ENCODE assay signal across 6 cellular contexts in genomic region chr3:170817471-170817870, GRCh38. TPM values are rescaled to one million over a fixed set of nuclear protein-coding genes. Genes with fewer than 3 reads are reported as not detected.
DNase-seq lines count a peak whose midpoint lies in the region; ATAC-seq, FAIRE-seq and TF ChIP-seq lines count a peak whose summit lies in the region.
"Not testable (repeated sequence)": the region's sequence is repeated elsewhere in the genome, so short reads cannot be mapped to it uniquely, and the experiment has no call there.

No MANE protein-coding gene starts in this region.

- H3T11ph ChIP-seq in H9 (ENCODE audit: low read length) = not testable (repeated sequence)

- not testable (repeated sequence) for H3K23me2 ChIP-seq in H9 (ENCODE audit: insufficient read length, low read depth, low read length, poor library complexity, severe bottlenecking)

- not testable (repeated sequence) for H3K9ac ChIP-seq in H9 (ENCODE audit: extremely low read depth, insufficient read length, low read length); HUES48 (ENCODE audit: low read depth, low read length); HUES64 (ENCODE audit: low read depth, low read length); K562 (ENCODE audit: insufficient read depth in 1 of 2, low read depth in 2 of 2, low read length in 2 of 2)
- peak overlapping the region; percentile 32 for H3K9ac ChIP-seq in endodermal cell (ENCODE audit: extremely low read depth, low read length, poor library complexity, severe bottlenecking)

- not testable (repeated sequence) for H3K36me3 Mint-ChIP-seq in H9 (ENCODE audit: insufficient read depth in 1 of 3, low read depth in 3 of 3); endodermal cell (ENCODE audit: low read depth)

- no CpG with 5 or more reads among the region's 2 CpGs for WGBS in H9 (ENCODE audit: extremely low coverage, insufficient read length, low lambda C conversion rate)
- WGBS in HUES64 = 29% methylated on average over 2 of the region's 2 CpGs
- 15% methylated on average over 2 of the region's 2 CpGs for WGBS in K562 (ENCODE audit: insufficient coverage, low coverage, missing lambda C conversion rate)
- 10% methylated on average over 2 of the region's 2 CpGs; no CpG with 5 or more reads in 1 of the 2 experiments for WGBS in endodermal cell (ENCODE audit: insufficient coverage in 1 of 2, insufficient read length in 1 of 2), 2 experiments

- in situ Hi-C loops in K562 (cut with MboI) = not testable (repeated sequence)

- H3K4me3 Mint-ChIP-seq in H9 = not testable (repeated sequence)
- H3K4me3 Mint-ChIP-seq in endodermal cell = peak overlapping the region; percentile 21

- not testable (repeated sequence) for H3K9me3 Mint-ChIP-seq in H9, endodermal cell

- not testable (repeated sequence) for H3K27me3 ChIP-seq in H9 (ENCODE audit: insufficient read depth, low read length); HUES48 (ENCODE audit: control insufficient read depth, insufficient read depth, low read length); HUES64 (ENCODE audit: insufficient read depth, low read length); K562 (ENCODE audit: control insufficient read depth in 2 of 2, insufficient read depth in 2 of 2, low read length in 2 of 2); endodermal cell (ENCODE audit: control insufficient read depth, insufficient read depth, low read length, poor library complexity, severe bottlenecking)

- H3K4me2 ChIP-seq in H9 (ENCODE audit: insufficient read depth, insufficient read length, low read length); K562 (ENCODE audit: insufficient read depth, low read length): not testable (repeated sequence)

- intact Hi-C loops in K562 (cut with micrococcal nuclease) = loop anchor here (10.0 kb wide), 1 partner anchor 633 kb away; the partner anchor contains the start of gene PHC3

- H3K14ac ChIP-seq in H9 (ENCODE audit: insufficient read depth, low read length) = not testable (repeated sequence)

- CTCF ChIA-PET in K562 (lab: Yijun Ruan, JAX; ENCODE audit: low intra/inter-chr PET ratio) = not testable (repeated sequence)

- not testable (repeated sequence) for TF ChIP-seq RAD21 in K562 (CRISPR knock-in tag; conservative IDR thresholded peaks at IDR 0.05 in 1 of 2, IDR thresholded peaks at IDR 0.05 in 1 of 2)

- TF ChIP-seq EP300 in K562 (IDR thresholded peaks at IDR 0.05; ENCODE audit: low read length) = not testable (repeated sequence)

- peaks cover 12% of the 10 kb centered on the region for H3K27me3 Mint-ChIP-seq in H9 (ENCODE audit: low read depth)
- not testable (repeated sequence) for H3K27me3 Mint-ChIP-seq in endodermal cell (ENCODE audit: insufficient read depth)

- not testable (repeated sequence) for H2BK5ac ChIP-seq in H9 (ENCODE audit: insufficient read length, low read length)

- not testable (repeated sequence) for H3K9me3 ChIP-seq in H9 (ENCODE audit: control insufficient read depth, low read depth, low read length); HUES48 (ENCODE audit: control insufficient read depth, insufficient read depth, low read length); HUES64 (ENCODE audit: insufficient read depth, low read depth, low read length); K562 (replicated peaks; ENCODE audit: control insufficient read depth, insufficient read depth, low read depth, low read length); endodermal cell (ENCODE audit: control insufficient read depth, low read length)

- H3K18ac ChIP-seq in H9 (ENCODE audit: insufficient read length, low read depth, low read length) = not testable (repeated sequence)

- POLR2A ChIA-PET in K562 (lab: Yijun Ruan, JAX) = interaction anchor here (0.8 to 1.6 kb wide), 2 partner anchors 10 to 53 kb away, joined by 3 to 5 read pairs; partner anchors contain the start of gene RPL22L1

- not testable (repeated sequence) for H2AK5ac ChIP-seq in H9 (ENCODE audit: insufficient read length, low read length)

- not testable (repeated sequence) for H4K8ac ChIP-seq in H9 (replicated peaks; ENCODE audit: insufficient read length, low read depth, low read length)

- not testable (repeated sequence) for TF ChIP-seq POLR2A in K562 (conservative IDR thresholded peaks at IDR 0.05)

- DNase-seq in H9; K562 (ENCODE audit: extremely low read depth in 1 of 4, low spot score in 3 of 4): not testable (repeated sequence)
- DNase-seq in endodermal cell = peak; percentile 75

- not testable (repeated sequence) for H4K20me1 ChIP-seq in H9 (ENCODE audit: control insufficient read depth, insufficient read depth, insufficient read length); K562 (replicated peaks; ENCODE audit: control insufficient read depth, insufficient read depth, low read length)

- H3K4me1 ChIP-seq in H9 (ENCODE audit: insufficient read depth, low read length) (peaks cover 27% of the 10 kb centered on the region), HUES48 (ENCODE audit: control insufficient read depth, insufficient read depth, low read length) (peaks cover 37% of the 10 kb centered on the region), HUES64 (ENCODE audit: insufficient read depth, low read length) (peaks cover 38% of the 10 kb centered on the region), K562 (replicated peaks in 1 of 2; ENCODE audit: control insufficient read depth in 2 of 2, insufficient read depth in 2 of 2, low read length in 2 of 2) (peaks cover 18 to 23% of the 10 kb centered on the region in 2 experiments), endodermal cell (ENCODE audit: control insufficient read depth, insufficient read depth, low read length) (peaks cover 22% of the 10 kb centered on the region)

- H3K4me1 Mint-ChIP-seq in H9 = peaks cover 76 to 81% of the 10 kb centered on the region in 2 experiments
- H3K4me1 Mint-ChIP-seq in endodermal cell = peaks cover 96% of the 10 kb centered on the region

- ATAC-seq in K562 = not testable (repeated sequence)

- not testable (repeated sequence) for BruUV-seq in K562 (replicated peaks; lab: Mats Ljungman, UMichigan)

- not testable (repeated sequence) for H2BK12ac ChIP-seq in H9 (ENCODE audit: insufficient read length, low read depth, low read length)

- not testable (repeated sequence) for H3K36me3 ChIP-seq in HUES48 (ENCODE audit: control insufficient read depth, insufficient read depth, low read length); HUES64 (ENCODE audit: insufficient read depth, low read length); K562 (ENCODE audit: control insufficient read depth, insufficient read depth, low read length); endodermal cell (ENCODE audit: control insufficient read depth, insufficient read depth, low read length)

- H3K27ac ChIP-seq in H9 (ENCODE audit: insufficient read length, low read depth, low read length) (peak overlapping the region; percentile 59), HUES48 (ENCODE audit: low read depth, low read length) (peak overlapping the region; percentile 79), HUES64 (ENCODE audit: low read depth, low read length) (peak overlapping the region; percentile 16), VCaP (peak overlapping the region; percentile 31)
- H3K27ac ChIP-seq in K562 (ENCODE audit: extremely low read depth, low read depth, low read length); endodermal cell (ENCODE audit: low read depth, low read length): not testable (repeated sequence)

- not testable (repeated sequence) for TF ChIP-seq CTCF in H9 (conservative IDR thresholded peaks at IDR 0.05); VCaP (conservative IDR thresholded peaks at IDR 0.05); K562 (IDR thresholded peaks at IDR 0.05 in 2 of 3, conservative IDR thresholded peaks at IDR 0.05 in 1 of 3; ENCODE audit: insufficient read depth in 2 of 3, low read depth in 1 of 3, low read length in 3 of 3); endodermal cell (conservative IDR thresholded peaks at IDR 0.05)

- FAIRE-seq in K562 (lab: Jason Lieb, UNC) = not testable (repeated sequence)

- H2BK20ac ChIP-seq in H9 (ENCODE audit: low read depth, low read length, poor library complexity, severe bottlenecking) = not testable (repeated sequence)

- H2BK120ac ChIP-seq in H9 (ENCODE audit: low read depth, low read length, poor library complexity, severe bottlenecking) = not testable (repeated sequence)

- not testable (repeated sequence) for H4K91ac ChIP-seq in H9 (ENCODE audit: insufficient read length, low read depth, low read length)

- not testable (repeated sequence) for H3K4ac ChIP-seq in H9 (ENCODE audit: low read depth, low read length)

- not testable (repeated sequence) for H3K23ac ChIP-seq in H9 (ENCODE audit: insufficient read length, low read depth, low read length)

- not testable (repeated sequence) for H3K79me2 ChIP-seq in H9 (ENCODE audit: insufficient read depth, low read length); K562 (ENCODE audit: control insufficient read depth, insufficient read depth, low read length)

- H2BK15ac ChIP-seq in H9 (ENCODE audit: low read depth, low read length) = not testable (repeated sequence)

- H3K27ac Mint-ChIP-seq in H9 = peak overlapping the region in 1 of 3 experiments; percentile 70; a peak in 2 of 7 replicates
- H3K27ac Mint-ChIP-seq in endodermal cell = peak overlapping the region; percentile 95

- not testable (repeated sequence) for H3K4me3 ChIP-seq in HUES48 (ENCODE audit: low read depth, low read length); HUES64 (ENCODE audit: low read length); K562
- H3K4me3 ChIP-seq in endodermal cell (ENCODE audit: low read length) = peak overlapping the region; percentile 38

- H3K56ac ChIP-seq in H9 (ENCODE audit: insufficient read length, low read depth, low read length) = not testable (repeated sequence)

- H4K5ac ChIP-seq in H9 (ENCODE audit: insufficient read length, low read depth, low read length) = not testable (repeated sequence)

- not testable (repeated sequence) for H3K79me1 ChIP-seq in H9 (ENCODE audit: insufficient read depth, low read depth, low read length, poor library complexity, severe bottlenecking)

- not testable (repeated sequence) for H2AFZ ChIP-seq in H9 (ENCODE audit: low read length)
- H2AFZ ChIP-seq in K562 (ENCODE audit: low read depth, low read length) = 0 out of 2 replicates have a peak overlapping the region, but pooled peaks have one; percentile 20

- H3K9me1 ChIP-seq in K562 (ENCODE audit: control insufficient read depth, insufficient read depth, low read length) = not testable (repeated sequence)

RNA-seq across cellular contexts. Expression of gene RPL22L1, which starts 52.5 kb away (rescaled TPM):
- total RNA-seq in H9 (2021) (100 TPM in 2 replicates), K562 (2014; rRNA removed) (31.6 and 67.6 TPM in 2 replicates), K562 (2014; rRNA removed; fragmentation: Illumina TruSeq; extraction: Trizol) (139 and 156 TPM in 2 replicates), K562 (2015; rRNA removed; fragmentation: Illumina TruSeq; extraction: Trizol) (120 and 137 TPM in 2 replicates), K562 (2021) (53.9 and 64.7 TPM in 2 replicates), endodermal cell (100 to 1,000 TPM in 1 of 2 donors, 10 to 100 TPM in 1; 98.0 to 119 TPM)
- 238 TPM for polyA plus RNA-seq in HUES64 (2013, experiment 1 of 2)
- polyA plus RNA-seq in HUES64 (2013, experiment 2 of 2) = 241 TPM
- total RNA-seq in K562 (2011; cell fraction: chromatin; rRNA removed; ENCODE audit: low replicate concordance) = 14.7 and 33.8 TPM in 2 replicates
- total RNA-seq in K562 (2011; cell fraction: nucleolus; rRNA removed) = 13.4 and 13.8 TPM in 2 replicates
- 28.4 and 41.3 TPM in 2 replicates for total RNA-seq in K562 (2011; cell fraction: nucleoplasm; rRNA removed)
- polyA plus RNA-seq in K562 (2011; rRNA removed) (64.5 and 98.3 TPM in 2 replicates), K562 (2014; fragmentation: Illumina TruSeq; extraction: Trizol) (84.4 and 99.0 TPM in 2 replicates), K562 (2014; fragmentation: Nextera tagmentation; extraction: Ambion mirVana) (100 to 1,000 TPM; 108 to 111 TPM), K562 (2014; rRNA removed) (141 and 198 TPM in 2 replicates)
- 10.8 and 27.7 TPM in 2 replicates for polyA plus RNA-seq in K562 (2011; cell fraction: cytosol; rRNA removed)
- polyA plus RNA-seq in K562 (2011; cell fraction: nucleus; rRNA removed) = 17.0 and 24.0 TPM in 2 replicates
- 60.5 and 95.5 TPM in 2 replicates for polyA plus RNA-seq in K562 (2012)
- 30.1 and 30.6 TPM in 2 replicates for polyA minus RNA-seq in K562 (2011; rRNA and poly(A)+ RNA removed)
- polyA minus RNA-seq in K562 (2011; cell fraction: cytosol; rRNA and poly(A)+ RNA removed) = 5.5 and 30.3 TPM in 2 replicates
- polyA minus RNA-seq in K562 (2011; cell fraction: nucleus; rRNA and poly(A)+ RNA removed) = 14.9 and 22.3 TPM in 2 replicates
- polyA plus RNA-seq in endodermal cell (2013, experiment 1 of 2) = 125 TPM
- 122 TPM for polyA plus RNA-seq in endodermal cell (2013, experiment 2 of 2)
